Comparison of ENCODE assay signal across 8 cellular contexts in genomic region chr17:9729034-9729650, GRCh38.
A peak's percentile ranks its signal among the peaks of the same experiment; 100 is the strongest.
DNase-seq lines count a peak whose midpoint lies in the region; ATAC-seq, FAIRE-seq and TF ChIP-seq lines count a peak whose summit lies in the region.

No MANE protein-coding gene starts in this region.

- H2BK12ac ChIP-seq in H1 (ENCODE audit: low read depth, low read length), result no peak overlapping the region

- H2AK5ac ChIP-seq in H1 (ENCODE audit: low read depth, low read length), result no peak overlapping the region

- WGBS in H1 (ENCODE audit: extremely low coverage in 1 of 2, insufficient coverage in 1 of 2, insufficient read length in 1 of 2, insufficient replicate concordance in 2 of 2, low coverage in 1 of 2, low lambda C conversion rate in 2 of 2, missing lambda C conversion rate in 1 of 2), 2 experiments, result 44% methylated on average over 2 of the region's 2 CpGs; no CpG with 5 or more reads in 1 of the 2 experiments

- H3K4me3 ChIP-seq in HEK293 (ENCODE audit: low read depth, low read length), result no peak overlapping the region
- no peak overlapping the region for H3K4me3 ChIP-seq in OCI-LY3 (ENCODE audit: low read length)
- H3K4me3 ChIP-seq in H1 (ENCODE audit: extremely low read depth in 1 of 4, insufficient read depth in 2 of 4, low read depth in 3 of 4, low read length in 4 of 4), result no peak overlapping the region

- H3K4ac ChIP-seq in H1 (replicated peaks; ENCODE audit: insufficient read length, low read depth, low read length), result no peak overlapping the region

- H3K27ac ChIP-seq in HEK293 (ENCODE audit: extremely low read depth, low read depth, low read length) (no peak overlapping the region), OCI-LY3 (ENCODE audit: low read length) (no peak overlapping the region), H1 (ENCODE audit: low read depth, low read length) (no peak overlapping the region)

- no peaks in the 10 kb centered on the region for H3K79me1 ChIP-seq in H1 (ENCODE audit: low read depth, low read length)

- H3K4me1 ChIP-seq in HEK293 (ENCODE audit: control insufficient read depth, insufficient read depth, low read length), result no peaks in the 10 kb centered on the region
- no peaks in the 10 kb centered on the region for H3K4me1 ChIP-seq in OCI-LY3 (ENCODE audit: low read length)
- no peaks in the 10 kb centered on the region for H3K4me1 ChIP-seq in H1 (replicated peaks in 1 of 4; ENCODE audit: control insufficient read depth in 3 of 4, insufficient read depth in 4 of 4, low read length in 3 of 4)

- H3K79me2 ChIP-seq in OCI-LY3 (ENCODE audit: low read length) (no peaks in the 10 kb centered on the region), H1 (ENCODE audit: control insufficient read depth in 1 of 2, insufficient read depth in 2 of 2, low read length in 2 of 2) (no peaks in the 10 kb centered on the region)

- peak; percentile 63 for TF ChIP-seq CTCF in HEK293 (tag by site-specific recombination; IDR thresholded peaks at IDR 0.05)
- TF ChIP-seq CTCF in OCI-LY3 (IDR thresholded peaks at IDR 0.05; ENCODE audit: low read depth, low read length), result peak; percentile 77
- TF ChIP-seq CTCF in H1 (IDR thresholded peaks at IDR 0.05; ENCODE audit: control extremely low read depth in 1 of 3, insufficient read depth in 1 of 3, low read depth in 1 of 3, low read length in 3 of 3), result peak in 2 of 3 experiments; percentile 89 to 92; a peak in 3 of 4 replicates

- TF ChIP-seq EP300 in H1 (IDR thresholded peaks at IDR 0.05; ENCODE audit: borderline replicate concordance in 1 of 2, low read depth in 2 of 2, low read length in 2 of 2), result no peak

- CTCF ChIA-PET in HEK293 (lab: Yijun Ruan, JAX), result interaction anchor here (0.6 to 4.8 kb wide), 45 partner anchors 10 to 940 kb away, joined by 3 to 30 read pairs (median 4); partner anchors contain the start of gene CFAP52
- CTCF ChIA-PET in H1 (lab: Charles Lee; ENCODE audit: partially characterized antibody), result interaction anchor here (0.6 to 5.3 kb wide), 31 partner anchors 11 to 1660 kb away, joined by 3 to 20 read pairs (median 4); no protein-coding TSS in a partner anchor

- H4K8ac ChIP-seq in H1 (ENCODE audit: extremely low read depth, insufficient read depth, low read length), result no peak overlapping the region

- no peak overlapping the region for H3K18ac ChIP-seq in H1 (ENCODE audit: extremely low read depth, low read length)

- H3K4me2 ChIP-seq in OCI-LY3 (ENCODE audit: low read length) (no peak overlapping the region), H1 (ENCODE audit: insufficient read depth in 1 of 2, low read depth in 2 of 2, low read length in 2 of 2) (no peak overlapping the region)

- H3K14ac ChIP-seq in H1 (ENCODE audit: insufficient read length), result no peak overlapping the region

- no peak overlapping the region for H2AFZ ChIP-seq in OCI-LY3 (ENCODE audit: low read depth, low read length)
- H2AFZ ChIP-seq in H1 (ENCODE audit: low read length), result no peak overlapping the region

- no peak overlapping the region for H2BK20ac ChIP-seq in H1 (ENCODE audit: low read length)

- POLR2A ChIA-PET in HEK293 (lab: Yijun Ruan, JAX), result no interaction called here
- POLR2A ChIA-PET in H1 (lab: Charles Lee; ENCODE audit: partially characterized antibody), result no interaction called here

- DNase-seq in DMS 273 (lab: John Stamatoyannopoulos, UW; ENCODE audit: unreplicated experiment), result peak; percentile 56
- DNase-seq in H1 (ENCODE audit: low read depth in 1 of 2, low spot score in 2 of 2), result no peak
- DNase-seq in lung microvascular endothelial cell (ENCODE audit: low read depth in 2 of 2), result peak; percentile 46 to 62
- DNase-seq in amniotic stem cell (lab: John Stamatoyannopoulos, UW), result no peak
- DNase-seq in stimulated activated naive CD8-positive, alpha-beta T cell treated with anti-CD3 and anti-CD28 coated beads, Interleukin-15, Interleukin-2, amounts not matched to agents 100 U/mL and 50 U/mL, for 24 hours, result no peak
- DNase-seq in activated CD4-positive, alpha-beta T cell treated with anti-CD3 and anti-CD28 coated beads for 4 hours, result no peak

- no peak for TF ChIP-seq POLR2A in H1 (IDR thresholded peaks at IDR 0.05; ENCODE audit: control extremely low read depth in 1 of 2, low read depth in 2 of 2, low read length in 2 of 2)

- no peak overlapping the region for H4K91ac ChIP-seq in H1 (replicated peaks; ENCODE audit: insufficient read length, low read length)

- ATAC-seq in stimulated activated naive CD8-positive, alpha-beta T cell treated with anti-CD3 and anti-CD28 coated beads, Interleukin-15, Interleukin-2, amounts not matched to agents 100 U/mL and 50 U/mL, for 24 hours, result no peak

- H3K56ac ChIP-seq in H1 (replicated peaks; ENCODE audit: insufficient read length, low read depth, low read length), result no peak overlapping the region

- H3K27me3 ChIP-seq in OCI-LY3 (ENCODE audit: low read depth, low read length) (no peaks in the 10 kb centered on the region), H1 (replicated peaks in 1 of 4; ENCODE audit: control insufficient read depth in 3 of 4, extremely low read depth in 1 of 4, insufficient read depth in 3 of 4, low read length in 3 of 4) (no peaks in the 10 kb centered on the region)

- H4K5ac ChIP-seq in H1 (ENCODE audit: insufficient read length, low read depth, low read length), result no peak overlapping the region

- no peaks in the 10 kb centered on the region for H3K23me2 ChIP-seq in H1 (ENCODE audit: low read depth, low read length)

- no peaks in the 10 kb centered on the region for H4K20me1 ChIP-seq in OCI-LY3 (ENCODE audit: insufficient read depth, low read length)
- peaks cover 0 to 2% of the 10 kb centered on the region in 2 experiments for H4K20me1 ChIP-seq in H1 (replicated peaks in 1 of 2; ENCODE audit: control insufficient read depth in 1 of 2, insufficient read depth in 2 of 2, low read length in 2 of 2)

- H3K23ac ChIP-seq in H1 (ENCODE audit: insufficient read length), result no peak overlapping the region

- H2BK5ac ChIP-seq in H1 (ENCODE audit: low read depth, low read length), result no peak overlapping the region

- peak; percentile 89 for FAIRE-seq in H1 (lab: Jason Lieb, UNC)

- H3K9ac ChIP-seq in OCI-LY3 (ENCODE audit: low read length) (no peak overlapping the region), H1 (replicated peaks in 1 of 4; ENCODE audit: extremely low read depth in 1 of 4, low read depth in 3 of 4, low read length in 3 of 4) (no peak overlapping the region)

- H2BK120ac ChIP-seq in H1 (replicated peaks; ENCODE audit: low read depth, low read length), result no peak overlapping the region

- peak; percentile 91 to 93 for TF ChIP-seq RAD21 in H1 (IDR thresholded peaks at IDR 0.05 in 1 of 2, conservative IDR thresholded peaks at IDR 0.05 in 1 of 2; ENCODE audit: low read depth in 2 of 2, low read length in 2 of 2)

- no peaks in the 10 kb centered on the region for H3K9me3 ChIP-seq in HEK293 (ENCODE audit: control insufficient read depth, insufficient read depth, low read depth, low read length)
- no peaks in the 10 kb centered on the region for H3K9me3 ChIP-seq in OCI-LY3 (ENCODE audit: insufficient read depth, low read length)
- H3K9me3 ChIP-seq in H1 (ENCODE audit: insufficient read depth in 2 of 2, low read depth in 1 of 2, low read length in 1 of 2), result peaks cover 13 to 14% of the 10 kb centered on the region in 2 experiments; a peak in 3 of 4 replicates

- H3K36me3 ChIP-seq in HEK293 (ENCODE audit: control insufficient read depth in 2 of 2, insufficient read depth in 1 of 2, low read length in 2 of 2) (peaks cover 0 to 9% of the 10 kb centered on the region in 2 experiments; a peak in 1 of 3 replicates), OCI-LY3 (replicated peaks; ENCODE audit: low read depth, low read length) (no peaks in the 10 kb centered on the region), H1 (ENCODE audit: control insufficient read depth in 2 of 4, insufficient read depth in 4 of 4, low read length in 3 of 4) (peaks cover 0 to 3% (median 0%) of the 10 kb centered on the region in 4 experiments; a peak in 1 of 8 replicates)

- H2BK15ac ChIP-seq in H1 (ENCODE audit: low read length), result no peak overlapping the region

TF ChIP-seq in HEK293, 187 proteins besides CTCF, POLR2A, EP300 and RAD21:
- TF ChIP-seq ZNF654 (tag by site-specific recombination; IDR thresholded peaks at IDR 0.05; ENCODE audit: low read depth) (peak; percentile 97), RBAK (tag by site-specific recombination; IDR thresholded peaks at IDR 0.05) (no peak)

TF ChIP-seq in H1, 55 proteins besides CTCF, POLR2A, EP300 and RAD21:
- TF ChIP-seq SRF (IDR thresholded peaks at IDR 0.05; ENCODE audit: low read depth, low read length) (no peak), ASH2L (IDR thresholded peaks at IDR 0.05; ENCODE audit: low read length) (no peak), CHD1 (IDR thresholded peaks at IDR 0.05; ENCODE audit: low read depth, low read length) (no peak), TEAD4 (IDR thresholded peaks at IDR 0.05; ENCODE audit: low read depth, low read length) (no peak), CHD2 (IDR thresholded peaks at IDR 0.05; ENCODE audit: low read length) (no peak), SIX5 (IDR thresholded peaks at IDR 0.05; ENCODE audit: low read depth, low read length) (no peak), FOSL1 (IDR thresholded peaks at IDR 0.05; ENCODE audit: insufficient read depth, low read depth, low read length) (no peak), SAP30 (IDR thresholded peaks at IDR 0.05; ENCODE audit: insufficient read depth, insufficient replicate concordance, low read length) (no peak), CBX5 (IDR thresholded peaks at IDR 0.05; ENCODE audit: low read depth, low read length) (no peak), RBBP5 (IDR thresholded peaks at IDR 0.05; ENCODE audit: borderline replicate concordance, low read depth, low read length) (no peak), BCL11A (IDR thresholded peaks at IDR 0.05; ENCODE audit: low read depth in 2 of 2, low read length in 2 of 2) (no peak)

Comparison
In these comparisons a context has a peak if more than half of its experiments do, and no peak if none do; other contexts are left out.
1. DNase-seq: peak in DMS 273 (single experiment) and lung microvascular endothelial cell (2 of 2); none in H1 (0 of 2), amniotic stem cell (single experiment), stimulated activated naive CD8-positive, alpha-beta T cell treated with anti-CD3 and anti-CD28 coated beads, Interleukin-15, Interleukin-2, amounts not matched to agents 100 U/mL and 50 U/mL, for 24 hours (single experiment) and activated CD4-positive, alpha-beta T cell treated with anti-CD3 and anti-CD28 coated beads for 4 hours (0 of 2).
2. Peak in every context shown above with its lines, with median percentiles within 50 percentile points of each other: CTCF ChIP-seq.